Comparison of ENCODE assay signal across 15 cellular contexts in genomic region chr5:172385661-172386187, GRCh38.
DNase-seq lines count a peak whose midpoint lies in the region; ATAC-seq and TF ChIP-seq lines count a peak whose summit lies in the region.
"Had no signal": no experiment of that assay in that cellular context is flagged by ENCODE, and none has a peak within 500 bp of the region (broad histone marks: within the 10 kb centered on the region; RNA-seq: fewer than 3 reads in every experiment).

No MANE protein-coding gene starts in this region.

- ATAC-seq in Panc1 (no peak), SK-N-SH treated with all-trans-retinoic acid at 6 μM for 48 hours (no peak)
- ATAC-seq in stimulated activated effector memory CD8-positive, alpha-beta T cell treated with anti-CD3 and anti-CD28 coated beads, Interleukin-12 subunit alpha, Interleukin-12 subunit beta, amount 100 ng/mL, for 72 hours, result no peak
- ATAC-seq: CD8-positive, alpha-beta T cell; HCT116 had no signal

- WGBS in testis, 2 donors, result 71 to 86% methylated on average over 6 of the region's 6 CpGs

- POLR2A ChIA-PET in Panc1 (lab: Charles Lee), result no interaction called here
- POLR2A ChIA-PET in PC-9 (lab: Charles Lee; ENCODE audit: unreplicated experiment), result no interaction called here

- no peaks in the 10 kb centered on the region for H3K9me2 ChIP-seq in PC-9 (ENCODE audit: insufficient read depth)

- BruUV-seq in Panc1 (replicated peaks; lab: Mats Ljungman, UMichigan), result no TSS peak
- no TSS peak for BruUV-seq in PC-9 (replicated peaks; lab: Mats Ljungman, UMichigan)

- H3K4me1 Mint-ChIP-seq in stimulated activated effector memory CD8-positive, alpha-beta T cell treated with anti-CD3 and anti-CD28 coated beads, Interleukin-12 subunit alpha, Interleukin-12 subunit beta, amount 100 ng/mL, for 72 hours, result no peaks in the 10 kb centered on the region
- H3K4me1 Mint-ChIP-seq: CD14-positive monocyte had no signal

- peak overlapping the region; percentile 68 for H3K27ac ChIP-seq in Panc1 (ENCODE audit: low read length)
- no peak overlapping the region for H3K27ac ChIP-seq in coronary artery
- peak overlapping the region; percentile 7 for H3K27ac ChIP-seq in muscle layer of colon (ENCODE audit: low read depth, low read length)
- H3K27ac ChIP-seq in testis, result peak overlapping the region; percentile 4 to 56
- H3K27ac ChIP-seq in PC-9, result no peak overlapping the region

- no peaks in the 10 kb centered on the region for H3K36me3 Mint-ChIP-seq in stimulated activated effector memory CD8-positive, alpha-beta T cell treated with anti-CD3 and anti-CD28 coated beads, Interleukin-12 subunit alpha, Interleukin-12 subunit beta, amount 100 ng/mL, for 72 hours
- H3K36me3 Mint-ChIP-seq: CD14-positive monocyte; CD8-positive, alpha-beta T cell had no signal

- no peaks in the 10 kb centered on the region for H3K9me3 Mint-ChIP-seq in stimulated activated effector memory CD8-positive, alpha-beta T cell treated with anti-CD3 and anti-CD28 coated beads, Interleukin-12 subunit alpha, Interleukin-12 subunit beta, amount 100 ng/mL, for 72 hours
- H3K9me3 Mint-ChIP-seq: CD14-positive monocyte; CD8-positive, alpha-beta T cell had no signal

- in situ Hi-C loops in Panc1 (cut with HindIII; ENCODE audit: low pct_unique_long_range_greater_than_20kb, low sequenced_read_pairs), result no loop called here

- H4K20me1 ChIP-seq in PC-9 (ENCODE audit: insufficient read depth), result no peaks in the 10 kb centered on the region

- H3K4me3 ChIP-seq in Panc1 (ENCODE audit: low read depth in 2 of 2, low read length in 2 of 2) (no peak overlapping the region), coronary artery (no peak overlapping the region), muscle layer of colon (ENCODE audit: low read depth in 1 of 2, low read length in 2 of 2) (no peak overlapping the region), testis (no peak overlapping the region), PC-9 (no peak overlapping the region)

- H3K4me2 ChIP-seq in PC-9, result no peak overlapping the region

- TF ChIP-seq POLR2A in testis (IDR thresholded peaks at IDR 0.05), result no peak

- CTCF ChIA-PET in Panc1 (lab: Charles Lee), result no interaction called here
- CTCF ChIA-PET in PC-9 (lab: Charles Lee), result no interaction called here

- peaks cover 56% of the 10 kb centered on the region for H3K4me1 ChIP-seq in Panc1 (ENCODE audit: control insufficient read depth, insufficient read depth, low read length)
- H3K4me1 ChIP-seq in muscle layer of colon (ENCODE audit: insufficient read depth, low read length), result peaks cover 23% of the 10 kb centered on the region
- H3K4me1 ChIP-seq in testis, result peaks cover 4% of the 10 kb centered on the region
- peaks cover 25% of the 10 kb centered on the region for H3K4me1 ChIP-seq in PC-9 (replicated peaks; ENCODE audit: insufficient read depth)

- DNase-seq in Panc1 (ENCODE audit: low read depth, low spot score) (no peak), coronary artery (ENCODE audit: low spot score) (peak; percentile 54), testis (no peak), NCI-H2171 treated with DMSO at 0.1 percent for 48 hours (lab: John Stamatoyannopoulos, UW) (no peak), PC-9 (no peak)
- no peak for DNase-seq in stimulated activated effector memory CD8-positive, alpha-beta T cell treated with anti-CD3 and anti-CD28 coated beads, Interleukin-12 subunit alpha, Interleukin-12 subunit beta, amount 100 ng/mL, for 72 hours (ENCODE audit: low spot score in 2 of 2)
- DNase-seq: BE2C; CD8-positive, alpha-beta T cell; COR-L47; DND-41; GF-D8 had no signal

- peaks cover 4% of the 10 kb centered on the region; the same call in 1 of the 2 replicates for H3K36me3 ChIP-seq in Panc1 (ENCODE audit: control insufficient read depth, insufficient read depth, low read length)
- peaks cover 27% of the 10 kb centered on the region for H3K36me3 ChIP-seq in muscle layer of colon (ENCODE audit: insufficient read depth, low read length)
- no peaks in the 10 kb centered on the region for H3K36me3 ChIP-seq in testis (ENCODE audit: low read depth, missing control alignments)
- H3K36me3 ChIP-seq in PC-9 (ENCODE audit: low read depth), result no peaks in the 10 kb centered on the region
- H3K36me3 ChIP-seq: BE2C had no signal

- no peak overlapping the region for H3K4me3 Mint-ChIP-seq in stimulated activated effector memory CD8-positive, alpha-beta T cell treated with anti-CD3 and anti-CD28 coated beads, Interleukin-12 subunit alpha, Interleukin-12 subunit beta, amount 100 ng/mL, for 72 hours
- H3K4me3 Mint-ChIP-seq: CD14-positive monocyte; CD8-positive, alpha-beta T cell had no signal

- H3K27me3 ChIP-seq in Panc1 (ENCODE audit: control insufficient read depth, insufficient read depth, low read length) (no peaks in the 10 kb centered on the region), muscle layer of colon (ENCODE audit: control insufficient read depth in 1 of 2, insufficient read depth in 2 of 2, low read length in 2 of 2) (no peaks in the 10 kb centered on the region), testis (no peaks in the 10 kb centered on the region), PC-9 (ENCODE audit: insufficient read depth, low read depth) (no peaks in the 10 kb centered on the region)
- H3K27me3 ChIP-seq: BE2C had no signal

- no peaks in the 10 kb centered on the region for H3K79me2 ChIP-seq in PC-9 (ENCODE audit: low read depth)

- H2AFZ ChIP-seq in PC-9, result no peak overlapping the region

- no peaks in the 10 kb centered on the region for H3K9me3 ChIP-seq in Panc1 (ENCODE audit: control insufficient read depth, insufficient read depth, low read depth, low read length)
- H3K9me3 ChIP-seq in muscle layer of colon (ENCODE audit: low read length), result no peaks in the 10 kb centered on the region
- H3K9me3 ChIP-seq in testis, result no peaks in the 10 kb centered on the region
- H3K9me3 ChIP-seq in PC-9 (ENCODE audit: insufficient read depth, low read depth), result no peaks in the 10 kb centered on the region
- H3K9me3 ChIP-seq: BE2C had no signal

- TF ChIP-seq CTCF in Panc1 (IDR thresholded peaks at IDR 0.05), result no peak
- TF ChIP-seq CTCF in coronary artery (IDR thresholded peaks at IDR 0.05), result no peak
- no peak for TF ChIP-seq CTCF in testis (IDR thresholded peaks at IDR 0.05)
- TF ChIP-seq CTCF in PC-9 (conservative IDR thresholded peaks at IDR 0.05), result no peak

- no peak overlapping the region for H3K27ac Mint-ChIP-seq in stimulated activated effector memory CD8-positive, alpha-beta T cell treated with anti-CD3 and anti-CD28 coated beads, Interleukin-12 subunit alpha, Interleukin-12 subunit beta, amount 100 ng/mL, for 72 hours
- H3K27ac Mint-ChIP-seq: CD14-positive monocyte; CD8-positive, alpha-beta T cell had no signal

- peaks cover 23% of the 10 kb centered on the region; the same call in 1 of the 2 replicates for H3F3A ChIP-seq in PC-9 (ENCODE audit: insufficient read depth, low read depth)

- intact Hi-C loops in Panc1 (cut with micrococcal nuclease; ENCODE audit: unreplicated experiment) (no loop called here), testis (cut with DNase I; ENCODE audit: low total_unique reads) (no loop called here), PC-9 (cut with micrococcal nuclease; ENCODE audit: unreplicated experiment) (no loop called here)

- H3K9ac ChIP-seq in muscle layer of colon (ENCODE audit: low read length), result no peak overlapping the region

TF ChIP-seq in SK-N-SH treated with all-trans-retinoic acid at 6 μM for 48 hours, 23 proteins besides CTCF, POLR2A, EP300 and RAD21 (continues in another document):
- TF ChIP-seq ZNF8 (CRISPR knock-in tag; IDR thresholded peaks at IDR 0.05) (no peak), CSDC2 (CRISPR knock-in tag; IDR thresholded peaks at IDR 0.05) (no peak), ZFP30 (CRISPR knock-in tag; IDR thresholded peaks at IDR 0.05) (no peak), ZC3H10 (CRISPR knock-in tag; IDR thresholded peaks at IDR 0.05) (no peak), ZNF565 (CRISPR knock-in tag; conservative IDR thresholded peaks at IDR 0.05; ENCODE audit: low read depth) (no peak), PATZ1 (CRISPR knock-in tag; IDR thresholded peaks at IDR 0.05; ENCODE audit: borderline replicate concordance) (no peak), OSR1 (CRISPR knock-in tag; IDR thresholded peaks at IDR 0.05) (no peak), BACH2 (CRISPR knock-in tag; IDR thresholded peaks at IDR 0.05; ENCODE audit: borderline replicate concordance) (no peak), ISL1 (CRISPR knock-in tag; IDR thresholded peaks at IDR 0.05) (no peak), PPARA (CRISPR knock-in tag; IDR thresholded peaks at IDR 0.05; ENCODE audit: borderline replicate concordance) (no peak), ZFP3 (CRISPR knock-in tag; IDR thresholded peaks at IDR 0.05) (no peak)
- TF ChIP-seq, protein P1, sequence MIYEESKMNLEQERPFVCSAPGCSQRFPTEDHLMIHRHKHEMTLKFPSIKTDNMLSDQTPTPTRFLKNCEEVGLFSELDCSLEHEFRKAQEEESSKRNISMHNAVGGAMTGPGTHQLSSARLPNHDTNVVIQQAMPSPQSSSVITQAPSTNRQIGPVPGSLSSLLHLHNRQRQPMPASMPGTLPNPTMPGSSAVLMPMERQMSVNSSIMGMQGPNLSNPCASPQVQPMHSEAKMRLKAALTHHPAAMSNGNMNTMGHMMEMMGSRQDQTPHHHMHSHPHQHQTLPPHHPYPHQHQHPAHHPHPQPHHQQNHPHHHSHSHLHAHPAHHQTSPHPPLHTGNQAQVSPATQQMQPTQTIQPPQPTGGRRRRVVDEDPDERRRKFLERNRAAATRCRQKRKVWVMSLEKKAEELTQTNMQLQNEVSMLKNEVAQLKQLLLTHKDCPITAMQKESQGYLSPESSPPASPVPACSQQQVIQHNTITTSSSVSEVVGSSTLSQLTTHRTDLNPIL (CRISPR knock-in tag; IDR thresholded peaks at IDR 0.05; ENCODE audit: low read depth), result no peak

Comparison
In these comparisons a context has a peak if more than half of its experiments do, and no peak if none do; other contexts are left out.
1. H3K27ac ChIP-seq: peak in Panc1 (single experiment), muscle layer of colon (single experiment) and testis (2 of 2); none in coronary artery (0 of 2) and PC-9 (single experiment).